Comparison of ENCODE assay signal across 8 cellular contexts in the genomic region with DNA sequence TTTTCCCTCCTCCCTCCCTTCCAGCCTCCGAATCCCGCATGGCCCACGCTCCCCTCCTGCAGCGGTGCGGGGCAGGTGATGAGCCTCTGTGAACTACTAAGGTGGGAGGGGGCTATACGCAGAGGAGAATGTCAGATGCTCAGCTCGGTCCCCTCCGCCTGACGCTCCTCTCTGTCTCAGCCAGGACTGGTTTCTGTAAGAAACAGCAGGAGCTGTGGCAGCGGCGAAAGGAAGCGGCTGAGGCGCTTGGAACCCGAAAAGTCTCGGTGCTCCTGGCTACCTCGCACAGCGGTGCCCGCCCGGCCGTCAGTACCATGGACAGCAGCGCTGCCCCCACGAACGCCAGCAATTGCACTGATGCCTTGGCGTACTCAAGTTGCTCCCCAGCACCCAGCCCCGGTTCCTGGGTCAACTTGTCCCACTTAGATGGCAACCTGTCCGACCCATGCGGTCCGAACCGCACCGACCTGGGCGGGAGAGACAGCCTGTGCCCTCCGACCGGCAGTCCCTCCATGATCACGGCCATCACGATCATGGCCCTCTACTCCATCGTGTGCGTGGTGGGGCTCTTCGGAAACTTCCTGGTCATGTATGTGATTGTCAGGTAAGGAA. TPM values are rescaled to one million over a fixed set of nuclear protein-coding genes. Genes with fewer than 3 reads are reported as not detected.
DNase-seq lines count a peak whose midpoint lies in the region; ATAC-seq and TF ChIP-seq lines count a peak whose summit lies in the region.

A gene (plus strand): TSS at position 10 of the 612 bp plus-strand sequence. CDS start 305 bp downstream, at position 315.

- H3K36me3 Mint-ChIP-seq in glutamatergic neuron (ENCODE audit: unreplicated experiment) = no peaks in the 10 kb centered on the region

- ATAC-seq in GM21529 (IDR thresholded peaks at IDR 0.05; ENCODE audit: unreplicated experiment) = no peak
- ATAC-seq in GM18873 (IDR thresholded peaks at IDR 0.05; ENCODE audit: low FRiP score, unreplicated experiment) = no peak
- no peak for ATAC-seq in HG03025 (IDR thresholded peaks at IDR 0.05; ENCODE audit: low FRiP score, unreplicated experiment)

- no peaks in the 10 kb centered on the region for H3K4me1 Mint-ChIP-seq in glutamatergic neuron (ENCODE audit: low read depth, unreplicated experiment)

- no peaks in the 10 kb centered on the region for H3K9me3 Mint-ChIP-seq in glutamatergic neuron (ENCODE audit: unreplicated experiment)

- H3K4me3 Mint-ChIP-seq in glutamatergic neuron (ENCODE audit: unreplicated experiment) = peak within 1 kb of the TSS; percentile 86

- no peak within 1 kb of the TSS for H3K27ac Mint-ChIP-seq in glutamatergic neuron (ENCODE audit: unreplicated experiment)

- no peak for TF ChIP-seq CTCF in glutamatergic neuron (IDR thresholded peaks at IDR 0.05; ENCODE audit: partially characterized antibody, unreplicated experiment)

- no peaks in the 10 kb centered on the region for H3K27me3 Mint-ChIP-seq in glutamatergic neuron (ENCODE audit: unreplicated experiment)

- DNase-seq in activated T-cell treated with anti-CD3 and anti-CD28 coated beads for 1 hour (ENCODE audit: low read depth) = peak; percentile 1
- no peak for DNase-seq in activated T-cell treated with anti-CD3 and anti-CD28 coated beads for 4 hours
- peak; percentile 25 to 36 for DNase-seq in activated CD4-positive, alpha-beta T cell treated with anti-CD3 and anti-CD28 coated beads, Interleukin-2, amount 50 U/mL, for 48 hours
- peak; percentile 49 for DNase-seq in glutamatergic neuron
- DNase-seq in stimulated activated CD4-positive, alpha-beta T cell treated with anti-CD3 and anti-CD28 coated beads, Interleukin-15, amount 100 ng/mL, for 24 hours = peak; percentile 47

RNA-seq across cellular contexts. Expression of the gene that starts here (rescaled TPM):
- total RNA-seq in glutamatergic neuron (ENCODE audit: unreplicated experiment) = not detected

Comparison
In these comparisons a context has a peak if more than half of its experiments do, and no peak if none do; other contexts are left out.
1. Peak in DNase-seq in glutamatergic neuron; RNA of the gene not detected or under 1 TPM.